35 cellular contexts compared by ENCODE assay signal in genomic region chr2:234072454-234072853, GRCh38. TPM values are rescaled to one million over a fixed set of nuclear protein-coding genes. Genes with fewer than 3 reads are reported as not detected.
"Had no signal": no experiment of that assay in that cellular context is flagged by ENCODE, and none has a peak within 500 bp of the region (broad histone marks: within the 10 kb centered on the region; RNA-seq: fewer than 3 reads in every experiment).

No MANE protein-coding gene starts in this region.

- H3K9me3 ChIP-seq: adrenal gland, body of pancreas, breast epithelium had no signal

- H3K4me3 ChIP-seq: adrenal gland, body of pancreas, breast epithelium had no signal

- H3K4me1 ChIP-seq: adrenal gland, body of pancreas, breast epithelium had no signal

- DNase-seq: activated B cell treated with CpG ODN at 0.5 μM for 24 hours; activated CD4-positive, alpha-beta T cell treated with anti-CD3 and anti-CD28 coated beads for 4 hours; activated CD4-positive, alpha-beta T cell treated with anti-CD3 and anti-CD28 coated beads, Interleukin-2, amount 10 ng/mL, durations not matched to agents 24 days and 14 days; activated CD4-positive, alpha-beta T cell treated with anti-CD3 and anti-CD28 coated beads, Interleukin-2, amount 50 U/mL, for 1 hour; activated CD4-positive, alpha-beta T cell treated with anti-CD3 and anti-CD28 coated beads, Interleukin-2, amount 50 U/mL, for 4 hours; activated CD4-positive, CD25-positive, alpha-beta regulatory T cell treated with anti-CD3 and anti-CD28 coated beads, Interleukin-2, amount 50 U/mL, for 72 hours; activated CD8-positive, alpha-beta memory T cell treated with anti-CD3 and anti-CD28 coated beads, Interleukin-2, amount 50 U/mL, for 4 hours; activated effector memory CD4-positive, alpha-beta T cell treated with anti-CD3 and anti-CD28 coated beads, Interleukin-2, amount 50 U/mL, for 16 hours; activated naive CD4-positive, alpha-beta T cell; activated naive CD4-positive, alpha-beta T cell treated with anti-CD3 and anti-CD28 coated beads for 36 hours; activated naive CD4-positive, alpha-beta T cell treated with anti-CD3 and anti-CD28 coated beads, Interleukin-2, amount 50 U/mL, for 16 hours; activated naive CD8-positive, alpha-beta T cell treated with anti-CD3 and anti-CD28 coated beads for 36 hours; activated T-cell treated with anti-CD3 and anti-CD28 coated beads for 4 hours; activated T-cell treated with anti-CD3 and anti-CD28 coated beads, Interleukin-2, amount 50 U/mL, for 1 hour; activated T-cell treated with anti-CD3 and anti-CD28 coated beads, Interleukin-2, amount 50 U/mL, for 4 hours; adrenal gland; amniotic stem cell; aorta; body of pancreas; brain microvascular endothelial cell; central memory CD4-positive, alpha-beta T cell; T-helper 1 cell; T-helper 9 cell had no signal

- ATAC-seq: body of pancreas had no signal

- H3K27me3 ChIP-seq: adrenal gland, body of pancreas, breast epithelium had no signal

- H3K27ac ChIP-seq: adrenal gland, body of pancreas, brain microvascular endothelial cell, breast epithelium, VCaP had no signal

- H3K36me3 ChIP-seq: adrenal gland, brain microvascular endothelial cell, breast epithelium had no signal

RNA-seq across cellular contexts. Expression of gene SPP2, which starts 22.0 kb away (rescaled TPM):
- total RNA-seq: activated B cell treated with CpG ODN at 0.5 μM for 24 hours; activated CD4-positive, alpha-beta memory T cell treated with anti-CD3 and anti-CD28 coated beads for 36 hours; activated CD4-positive, alpha-beta T cell treated with anti-CD3 and anti-CD28 coated beads, Interleukin-2, amount 10 ng/mL, durations not matched to agents 24 days and 14 days; activated CD8-positive, alpha-beta memory T cell treated with anti-CD3 and anti-CD28 coated beads for 36 hours; activated CD8-positive, alpha-beta T cell treated with anti-CD3 and anti-CD28 coated beads for 36 hours; activated naive CD4-positive, alpha-beta T cell treated with anti-CD3 and anti-CD28 coated beads for 36 hours; activated naive CD4-positive, alpha-beta T cell treated with anti-CD3 and anti-CD28 coated beads, Interleukin-2, amount 50 U/mL, for 72 hours; activated naive CD8-positive, alpha-beta T cell treated with anti-CD3 and anti-CD28 coated beads for 36 hours; activated T-cell treated with anti-CD3 and anti-CD28 coated beads, Interleukin-2, amount 50 U/mL, for 4 hours; activated T-cell treated with anti-CD3 and anti-CD28 coated beads, Interleukin-2, amount 50 U/mL, for 72 hours; activated T-helper 1 cell treated with anti-CD3 and anti-CD28 coated beads, Interleukin-12 subunit alpha, Interleukin-12 subunit beta, Interleukin-2, Interleukin-4 antibody, amounts not matched to agents 30 ng/mL and 10 ng/mL and 1 ng/mL, durations not matched to agents 14 hours and 24 hours and 36 hours; activated T-helper 17 cell treated with anti-CD3 and anti-CD28 coated beads, Interleukin-2, amount 50 U/mL, for 72 hours; adrenal gland; aorta; astrocyte; body of pancreas; breast epithelium; cardiac septum; cerebellum had no signal
